Comparison of ENCODE assay signal across 25 cellular contexts in the genomic region with DNA sequence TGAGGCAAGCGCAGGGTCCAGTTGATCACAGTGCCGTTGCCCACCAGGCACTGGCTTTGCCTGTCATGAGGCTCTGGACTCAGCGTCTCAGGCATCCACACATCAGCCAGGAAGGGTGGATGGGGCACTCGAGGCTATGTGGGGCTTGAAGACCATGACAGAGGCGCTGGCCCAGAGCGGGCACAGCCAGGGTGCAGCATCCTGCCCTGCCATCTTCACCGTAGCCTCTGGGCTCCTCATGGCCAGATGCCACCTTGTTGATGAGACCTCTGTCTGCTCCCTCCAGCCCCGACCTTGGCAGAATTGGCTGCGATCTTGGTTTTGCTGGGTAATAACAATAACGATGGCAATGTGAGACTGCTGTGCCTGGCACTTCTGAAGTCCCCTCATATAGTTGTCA.
"Had no signal": no experiment of that assay in that cellular context is flagged by ENCODE, and none has a peak within 500 bp of the region (broad histone marks: within the 10 kb centered on the region; RNA-seq: fewer than 3 reads in every experiment).

No MANE protein-coding gene starts in this region.

- H3K4me3 Mint-ChIP-seq: mesothelial cell of epicardium; naive B cell; natural killer cell; nephron progenitor cell; neural progenitor cell; stimulated activated effector memory CD8-positive, alpha-beta T cell treated with anti-CD3 and anti-CD28 coated beads, Interleukin-12 subunit alpha, Interleukin-12 subunit beta, amount 100 ng/mL, for 72 hours; stimulated activated naive CD8-positive, alpha-beta T cell treated with anti-CD3 and anti-CD28 coated beads, Interleukin-15, Interleukin-2, amounts not matched to agents 100 ng/mL and 50 ng/mL, for 24 hours had no signal

- H3K4me1 Mint-ChIP-seq: naive B cell; natural killer cell; stimulated activated effector memory CD8-positive, alpha-beta T cell treated with anti-CD3 and anti-CD28 coated beads, Interleukin-12 subunit alpha, Interleukin-12 subunit beta, amount 100 ng/mL, for 72 hours had no signal

- H3K79me2 ChIP-seq: hepatocyte had no signal

- H3K36me3 ChIP-seq: left ventricle myocardium inferior, neural progenitor cell, pancreas, prostate gland, spleen, suprapubic skin, thoracic aorta, tibial artery, upper lobe of right lung had no signal

- H3K4me1 ChIP-seq: left ventricle myocardium inferior, neural progenitor cell, pancreas, prostate gland, spleen, suprapubic skin, tibial artery, upper lobe of right lung had no signal

- H3K4me3 ChIP-seq: hepatocyte, left ventricle myocardium inferior, lung, neural progenitor cell, pancreas, prostate gland, skin epidermis, spleen, suprapubic skin, thoracic aorta, tibial artery, upper lobe of right lung had no signal

- H3K27ac Mint-ChIP-seq: mesothelial cell of epicardium; naive B cell; natural killer cell; nephron progenitor cell; neural progenitor cell; stimulated activated effector memory CD8-positive, alpha-beta T cell treated with anti-CD3 and anti-CD28 coated beads, Interleukin-12 subunit alpha, Interleukin-12 subunit beta, amount 100 ng/mL, for 72 hours; stimulated activated naive CD8-positive, alpha-beta T cell treated with anti-CD3 and anti-CD28 coated beads, Interleukin-15, Interleukin-2, amounts not matched to agents 100 ng/mL and 50 ng/mL, for 24 hours had no signal

- H3K27ac ChIP-seq: hepatocyte, left ventricle myocardium inferior, neural progenitor cell, pancreas, prostate gland, spleen, suprapubic skin, thoracic aorta, tibial artery, upper lobe of right lung had no signal

- FAIRE-seq: pancreas, urothelium cell line had no signal

- H3K27me3 ChIP-seq: hepatocyte, neural progenitor cell, suprapubic skin, upper lobe of right lung had no signal

- H2AFZ ChIP-seq: hepatocyte, neural progenitor cell had no signal

- H3K36me3 Mint-ChIP-seq: mesothelial cell of epicardium; natural killer cell; neural progenitor cell; stimulated activated effector memory CD8-positive, alpha-beta T cell treated with anti-CD3 and anti-CD28 coated beads, Interleukin-12 subunit alpha, Interleukin-12 subunit beta, amount 100 ng/mL, for 72 hours had no signal

- H3K4me2 ChIP-seq: hepatocyte, neural progenitor cell had no signal

- DNase-seq: left ventricle myocardium inferior; naive B cell; natural killer cell; nephron progenitor cell; pancreas; retina; right cardiac atrium; spleen; stimulated activated CD4-positive, alpha-beta T cell treated with anti-CD3 and anti-CD28 coated beads, Interleukin-4, amount 100 ng/mL, for 24 hours; stimulated activated naive CD4-positive, alpha-beta T cell; tibial artery; trophoblast cell; upper lobe of right lung had no signal

- ATAC-seq: natural killer cell; pancreas; right cardiac atrium; sciatic nerve; stimulated activated effector memory CD8-positive, alpha-beta T cell treated with anti-CD3 and anti-CD28 coated beads, Interleukin-12 subunit alpha, Interleukin-12 subunit beta, amount 100 ng/mL, for 72 hours; upper lobe of right lung had no signal

- H3K9ac ChIP-seq: neural progenitor cell had no signal

- H3K9me3 ChIP-seq: pancreas, prostate gland, suprapubic skin, thoracic aorta, upper lobe of right lung had no signal
